Comparison of ENCODE assay signal across 2 cellular contexts in genomic region chr22:42404266-42404665, GRCh38.
A peak's percentile ranks its signal among the peaks of the same experiment; 100 is the strongest.
TF ChIP-seq lines count a peak whose summit lies in the region.

No MANE protein-coding gene starts in this region.

TF ChIP-seq in HEK293, 187 proteins besides CTCF, POLR2A, EP300 and RAD21:
- TF ChIP-seq ZIC2 (tag by site-specific recombination; IDR thresholded peaks at IDR 0.05) (peak; percentile 18; the same call in 1 of the 2 replicates), ZNF692 (tag by site-specific recombination; IDR thresholded peaks at IDR 0.05) (no peak), ZNF473 (tag by site-specific recombination; IDR thresholded peaks at IDR 0.05) (no peak)
- TF ChIP-seq, protein P1, sequence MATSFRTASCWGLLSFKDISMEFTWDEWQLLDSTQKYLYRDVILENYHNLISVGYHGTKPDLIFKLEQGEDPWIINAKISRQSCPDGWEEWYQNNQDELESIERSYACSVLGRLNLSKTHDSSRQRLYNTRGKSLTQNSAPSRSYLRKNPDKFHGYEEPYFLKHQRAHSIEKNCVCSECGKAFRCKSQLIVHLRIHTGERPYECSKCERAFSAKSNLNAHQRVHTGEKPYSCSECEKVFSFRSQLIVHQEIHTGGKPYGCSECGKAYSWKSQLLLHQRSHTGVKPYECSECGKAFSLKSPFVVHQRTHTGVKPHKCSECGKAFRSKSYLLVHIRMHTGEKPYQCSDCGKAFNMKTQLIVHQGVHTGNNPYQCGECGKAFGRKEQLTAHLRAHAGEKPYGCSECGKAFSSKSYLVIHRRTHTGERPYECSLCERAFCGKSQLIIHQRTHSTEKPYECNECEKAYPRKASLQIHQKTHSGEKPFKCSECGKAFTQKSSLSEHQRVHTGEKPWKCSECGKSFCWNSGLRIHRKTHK (tag by site-specific recombination; IDR thresholded peaks at IDR 0.05), result no peak

TF ChIP-seq in H1, 55 proteins besides CTCF, POLR2A, EP300 and RAD21:
- TF ChIP-seq ATF3 (IDR thresholded peaks at IDR 0.05; ENCODE audit: insufficient read depth, low read depth, low read length) (no peak), TAF1 (IDR thresholded peaks at IDR 0.05; ENCODE audit: low read depth, low read length) (no peak), GTF2F1 (IDR thresholded peaks at IDR 0.05; ENCODE audit: borderline replicate concordance, low read depth, low read length) (no peak), JUND (IDR thresholded peaks at IDR 0.05; ENCODE audit: low read length) (no peak), KDM4A (IDR thresholded peaks at IDR 0.05; ENCODE audit: low read depth, low read length, severe bottlenecking) (no peak), SIRT6 (IDR thresholded peaks at IDR 0.05; ENCODE audit: low read length) (no peak), CHD7 (IDR thresholded peaks at IDR 0.05; ENCODE audit: insufficient replicate concordance, low read length) (no peak), YY1 (IDR thresholded peaks at IDR 0.05; ENCODE audit: low read depth, low read length) (no peak), EGR1 (IDR thresholded peaks at IDR 0.05; ENCODE audit: borderline replicate concordance, low read depth, low read length) (no peak), SRF (IDR thresholded peaks at IDR 0.05; ENCODE audit: low read depth, low read length) (no peak), BACH1 (IDR thresholded peaks at IDR 0.05; ENCODE audit: low read length) (no peak), TBP (IDR thresholded peaks at IDR 0.05; ENCODE audit: low read depth, low read length) (no peak), NRF1 (IDR thresholded peaks at IDR 0.05; ENCODE audit: low read depth, low read length) (no peak), SP4 (IDR thresholded peaks at IDR 0.05; ENCODE audit: low read length) (no peak), RFX5 (IDR thresholded peaks at IDR 0.05; ENCODE audit: borderline replicate concordance, low read depth, low read length) (no peak), SAP30 (IDR thresholded peaks at IDR 0.05; ENCODE audit: insufficient read depth, insufficient replicate concordance, low read length) (no peak), CEBPB (IDR thresholded peaks at IDR 0.05; ENCODE audit: low read depth, low read length) (no peak), BCL11A (IDR thresholded peaks at IDR 0.05; ENCODE audit: low read depth in 2 of 2, low read length in 2 of 2) (no peak)
- TF ChIP-seq, protein P2, sequence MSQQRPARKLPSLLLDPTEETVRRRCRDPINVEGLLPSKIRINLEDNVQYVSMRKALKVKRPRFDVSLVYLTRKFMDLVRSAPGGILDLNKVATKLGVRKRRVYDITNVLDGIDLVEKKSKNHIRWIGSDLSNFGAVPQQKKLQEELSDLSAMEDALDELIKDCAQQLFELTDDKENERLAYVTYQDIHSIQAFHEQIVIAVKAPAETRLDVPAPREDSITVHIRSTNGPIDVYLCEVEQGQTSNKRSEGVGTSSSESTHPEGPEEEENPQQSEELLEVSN (IDR thresholded peaks at IDR 0.05), result no peak
